ENCODE assay signal across 8 cellular contexts in the genomic region with DNA sequence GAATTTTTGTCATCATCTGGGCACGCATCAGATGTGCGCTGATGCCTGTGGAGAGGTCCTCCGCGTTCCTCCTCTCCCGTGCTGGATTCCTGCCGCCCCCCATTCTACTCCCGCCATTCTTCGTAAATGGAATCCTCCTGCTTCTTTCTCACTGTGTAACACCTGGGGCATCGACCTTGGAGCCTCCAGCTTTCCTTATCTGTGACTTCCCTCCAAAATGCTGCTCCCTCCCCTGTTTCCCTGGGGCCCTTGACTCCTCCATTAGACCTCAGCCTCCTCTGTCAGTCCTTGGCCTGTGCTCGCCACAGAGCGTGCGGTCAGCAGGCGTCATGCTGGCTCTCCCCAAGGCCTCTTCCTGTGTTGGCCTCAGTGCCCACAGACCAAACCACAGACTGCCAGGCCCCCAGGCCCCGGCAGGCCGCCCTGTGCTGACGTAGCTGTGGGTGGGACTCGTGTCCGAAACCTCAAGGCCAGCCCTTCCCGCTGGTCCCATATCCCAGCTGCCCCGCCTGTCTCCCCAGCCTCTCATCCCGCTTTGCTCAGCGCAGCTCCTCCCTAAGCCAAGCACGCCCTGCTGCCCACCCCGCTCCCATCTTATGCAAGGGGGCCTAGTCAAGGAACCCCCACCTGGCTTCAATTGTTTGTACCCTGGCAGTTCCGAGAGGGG. TPM values are rescaled to one million over a fixed set of nuclear protein-coding genes. Genes with fewer than 3 reads are reported as not detected.
DNase-seq lines count a peak whose midpoint lies in the region; ATAC-seq lines count a peak whose summit lies in the region.

No MANE protein-coding gene starts in this region.

- peak; percentile 23 for ATAC-seq in esophagus mucosa
- no peak for ATAC-seq in HG03097 (IDR thresholded peaks at IDR 0.05; ENCODE audit: low FRiP score, unreplicated experiment)

- peak; percentile 6 for DNase-seq in activated CD4-positive, alpha-beta T cell treated with anti-CD3 and anti-CD28 coated beads for 48 hours
- no peak for DNase-seq in activated CD4-positive, alpha-beta T cell treated with anti-CD3 and anti-CD28 coated beads, Interleukin-2, amount 50 U/mL, for 1 hour
- DNase-seq in NOMO-1 treated with DMSO at 0.1 percent for 48 hours (lab: John Stamatoyannopoulos, UW; ENCODE audit: unreplicated experiment): peak; percentile 49
- peak; percentile 40 for DNase-seq in non-pigmented ciliary epithelial cell (ENCODE audit: low read depth)
- no peak for DNase-seq in germinal center (ENCODE audit: low spot score)
- DNase-seq in NCI-H1436 (lab: John Stamatoyannopoulos, UW): no peak

RNA-seq across cellular contexts. Expression of gene TNFAIP8L3, which starts 17.7 kb away (rescaled TPM):
- 7.3 TPM for total RNA-seq in esophagus mucosa

Comparison
In these comparisons a context has a peak if more than half of its experiments do, and no peak if none do; other contexts are left out.
1. DNase-seq: peak in activated CD4-positive, alpha-beta T cell treated with anti-CD3 and anti-CD28 coated beads for 48 hours (single experiment), NOMO-1 treated with DMSO at 0.1 percent for 48 hours (single experiment) and non-pigmented ciliary epithelial cell (single experiment); none in activated CD4-positive, alpha-beta T cell treated with anti-CD3 and anti-CD28 coated beads, Interleukin-2, amount 50 U/mL, for 1 hour (single experiment), germinal center (single experiment) and NCI-H1436 (single experiment).